In the genomic region with DNA sequence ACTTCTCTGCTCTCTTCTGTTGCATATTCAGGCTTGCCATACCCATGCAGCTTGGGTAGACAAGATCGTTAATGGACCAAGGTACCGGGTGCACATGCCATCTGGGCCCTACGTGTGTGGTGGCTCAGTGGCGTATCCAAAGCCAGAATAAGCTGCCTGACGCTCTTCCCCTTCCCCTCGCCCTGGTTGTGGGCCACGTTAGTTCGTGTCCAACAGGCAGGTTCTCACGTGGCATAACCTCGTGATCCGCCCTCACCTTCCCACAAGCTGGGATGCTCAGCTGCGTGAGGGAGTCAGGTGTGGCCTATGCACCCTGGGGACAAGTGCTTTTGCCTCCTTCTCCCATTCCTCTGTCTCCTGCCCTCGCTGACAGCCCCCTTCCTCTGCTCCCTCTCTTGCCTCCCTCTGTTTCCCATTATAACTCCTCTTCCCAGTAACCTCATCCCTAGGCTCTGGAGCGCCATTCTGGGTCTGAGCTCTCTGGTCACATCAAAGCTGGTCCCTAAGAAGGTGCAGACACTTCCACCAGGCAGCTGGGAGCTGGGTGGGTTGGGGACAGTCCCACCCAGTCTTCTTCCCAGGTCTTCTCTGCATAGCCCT, we compare ENCODE assay signal across 1 cellular context.
TF ChIP-seq lines count a peak whose summit lies in the region.

No MANE protein-coding gene starts in this region.

TF ChIP-seq in IMR-90, 13 proteins besides CTCF, POLR2A, EP300 and RAD21:
- TF ChIP-seq NFE2L2 (IDR thresholded peaks at IDR 0.05; ENCODE audit: low read depth, low read length) (no peak), RFX5 (IDR thresholded peaks at IDR 0.05; ENCODE audit: low read depth, low read length) (no peak), CEBPB (IDR thresholded peaks at IDR 0.05; ENCODE audit: low read depth, low read length) (no peak), MAZ (IDR thresholded peaks at IDR 0.05; ENCODE audit: borderline replicate concordance, low read depth, low read length) (no peak), BHLHE40 (IDR thresholded peaks at IDR 0.05; ENCODE audit: low read depth, low read length) (no peak), CHD1 (IDR thresholded peaks at IDR 0.05; ENCODE audit: low read depth, low read length) (no peak), SMC3 (IDR thresholded peaks at IDR 0.05; ENCODE audit: low read depth, low read length) (no peak), RCOR1 (IDR thresholded peaks at IDR 0.05; ENCODE audit: insufficient replicate concordance, low read length) (no peak), MAFK (IDR thresholded peaks at IDR 0.05; ENCODE audit: low read depth, low read length) (no peak), FOS (IDR thresholded peaks at IDR 0.05; ENCODE audit: low read depth, low read length) (no peak), MXI1 (IDR thresholded peaks at IDR 0.05; ENCODE audit: borderline replicate concordance, low read depth, low read length) (no peak)
- TF ChIP-seq, protein P1, sequence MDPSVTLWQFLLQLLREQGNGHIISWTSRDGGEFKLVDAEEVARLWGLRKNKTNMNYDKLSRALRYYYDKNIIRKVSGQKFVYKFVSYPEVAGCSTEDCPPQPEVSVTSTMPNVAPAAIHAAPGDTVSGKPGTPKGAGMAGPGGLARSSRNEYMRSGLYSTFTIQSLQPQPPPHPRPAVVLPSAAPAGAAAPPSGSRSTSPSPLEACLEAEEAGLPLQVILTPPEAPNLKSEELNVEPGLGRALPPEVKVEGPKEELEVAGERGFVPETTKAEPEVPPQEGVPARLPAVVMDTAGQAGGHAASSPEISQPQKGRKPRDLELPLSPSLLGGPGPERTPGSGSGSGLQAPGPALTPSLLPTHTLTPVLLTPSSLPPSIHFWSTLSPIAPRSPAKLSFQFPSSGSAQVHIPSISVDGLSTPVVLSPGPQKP (IDR thresholded peaks at IDR 0.05; ENCODE audit: borderline replicate concordance, low read depth, low read length), result no peak
- TF ChIP-seq, protein P2, sequence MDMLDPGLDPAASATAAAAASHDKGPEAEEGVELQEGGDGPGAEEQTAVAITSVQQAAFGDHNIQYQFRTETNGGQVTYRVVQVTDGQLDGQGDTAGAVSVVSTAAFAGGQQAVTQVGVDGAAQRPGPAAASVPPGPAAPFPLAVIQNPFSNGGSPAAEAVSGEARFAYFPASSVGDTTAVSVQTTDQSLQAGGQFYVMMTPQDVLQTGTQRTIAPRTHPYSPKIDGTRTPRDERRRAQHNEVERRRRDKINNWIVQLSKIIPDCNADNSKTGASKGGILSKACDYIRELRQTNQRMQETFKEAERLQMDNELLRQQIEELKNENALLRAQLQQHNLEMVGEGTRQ (IDR thresholded peaks at IDR 0.05; ENCODE audit: low read depth, low read length), result no peak
